In genomic region chr9:35755071-35755470, GRCh38 we compare ENCODE assay signal across 18 cellular contexts. TPM values are rescaled to one million over a fixed set of nuclear protein-coding genes. Genes with fewer than 3 reads are reported as not detected.
DNase-seq lines count a peak whose midpoint lies in the region; ATAC-seq and TF ChIP-seq lines count a peak whose summit lies in the region.
"Had no signal": no experiment of that assay in that cellular context is flagged by ENCODE, and none has a peak within 500 bp of the region (broad histone marks: within the 10 kb centered on the region; RNA-seq: fewer than 3 reads in every experiment).

No MANE protein-coding gene starts in this region.

- no peaks in the 10 kb centered on the region for H3K9me2 ChIP-seq in OCI-LY7 (ENCODE audit: insufficient read depth, low read length)

- no peaks in the 10 kb centered on the region for H4K20me1 ChIP-seq in OCI-LY7 (ENCODE audit: insufficient read depth, low read length)

- H3K27ac Mint-ChIP-seq in activated naive CD8-positive, alpha-beta T cell = no peak overlapping the region
- H3K27ac Mint-ChIP-seq in activated naive CD8-positive, alpha-beta T cell treated with anti-CD3 and anti-CD28 coated beads for 36 hours = no peak overlapping the region
- no peak overlapping the region for H3K27ac Mint-ChIP-seq in stimulated activated memory B cell treated with anti-CD40 and anti-IgM and Interleukin-4, amounts not matched to agents 10 μg/mL and 1 μg/mL and 100 μg/mL, for 72 hours

- H3K27ac ChIP-seq in OCI-LY7 (ENCODE audit: low read depth, low read length, poor library complexity, severe bottlenecking) (peak overlapping the region; percentile 94), psoas muscle (no peak overlapping the region)
- H3K27ac ChIP-seq: C4-2B, HL-60 had no signal

- intact Hi-C loops in OCI-LY7 (cut with micrococcal nuclease; ENCODE audit: unreplicated experiment) (loop anchor here (5.0 kb wide), 1 partner anchor 138 kb away; the partner anchor contains the start of gene CD72), psoas muscle (cut with DNase I) (no loop called here)

- H3K4me3 Mint-ChIP-seq in activated naive CD8-positive, alpha-beta T cell = peak overlapping the region; percentile 96
- no peak overlapping the region for H3K4me3 Mint-ChIP-seq in activated naive CD8-positive, alpha-beta T cell treated with anti-CD3 and anti-CD28 coated beads for 36 hours
- H3K4me3 Mint-ChIP-seq in stimulated activated memory B cell treated with anti-CD40 and anti-IgM and Interleukin-4, amounts not matched to agents 10 μg/mL and 1 μg/mL and 100 μg/mL, for 72 hours = no peak overlapping the region

- H3K36me3 ChIP-seq in OCI-LY7 (ENCODE audit: insufficient read depth, low read length) = peaks cover 22% of the 10 kb centered on the region; the same call in 1 of the 2 replicates
- peaks cover 7 to 59% of the 10 kb centered on the region in 2 donors for H3K36me3 ChIP-seq in psoas muscle (ENCODE audit: insufficient read depth in 1 of 2, low read depth in 1 of 2)

- DNase-seq in activated naive CD8-positive, alpha-beta T cell treated with anti-CD3 and anti-CD28 coated beads for 36 hours = no peak
- no peak for DNase-seq in OCI-LY7 (ENCODE audit: low spot score)
- peak; percentile 56 to 58 for DNase-seq in erythroblast (lab: John Stamatoyannopoulos, UW)
- DNase-seq in KBM-7 = no peak
- DNase-seq in DMS53 treated with DMSO at 0.1 percent for 48 hours (lab: John Stamatoyannopoulos, UW; ENCODE audit: unreplicated experiment) = no peak
- DNase-seq in psoas muscle = no peak
- DNase-seq: Calu3, H7, NCI-H146, NCI-H2081 treated with DMSO at 0.1 percent for 48 hours, NCI-H524 had no signal

- TF ChIP-seq CTCF in OCI-LY7 (conservative IDR thresholded peaks at IDR 0.05; ENCODE audit: low read length) = no peak
- no peak for TF ChIP-seq CTCF in psoas muscle (IDR thresholded peaks at IDR 0.05)

- no peaks in the 10 kb centered on the region for H3K27me3 ChIP-seq in psoas muscle (ENCODE audit: insufficient read depth in 3 of 3, low read length in 2 of 3)

- no peaks in the 10 kb centered on the region for H3K9me3 Mint-ChIP-seq in activated naive CD8-positive, alpha-beta T cell (ENCODE audit: low read depth)
- no peaks in the 10 kb centered on the region for H3K9me3 Mint-ChIP-seq in activated naive CD8-positive, alpha-beta T cell treated with anti-CD3 and anti-CD28 coated beads for 36 hours
- H3K9me3 Mint-ChIP-seq in stimulated activated memory B cell treated with anti-CD40 and anti-IgM and Interleukin-4, amounts not matched to agents 10 μg/mL and 1 μg/mL and 100 μg/mL, for 72 hours = no peaks in the 10 kb centered on the region

- no peaks in the 10 kb centered on the region for H3K27me3 Mint-ChIP-seq in activated naive CD8-positive, alpha-beta T cell
- H3K27me3 Mint-ChIP-seq in activated naive CD8-positive, alpha-beta T cell treated with anti-CD3 and anti-CD28 coated beads for 36 hours = no peaks in the 10 kb centered on the region
- no peaks in the 10 kb centered on the region for H3K27me3 Mint-ChIP-seq in stimulated activated memory B cell treated with anti-CD40 and anti-IgM and Interleukin-4, amounts not matched to agents 10 μg/mL and 1 μg/mL and 100 μg/mL, for 72 hours

- WGBS in psoas muscle, 3 donors = 92 to 99% (median 92%) methylated on average over 4 of the region's 4 CpGs

- peaks cover 10% of the 10 kb centered on the region for H3K36me3 Mint-ChIP-seq in activated naive CD8-positive, alpha-beta T cell
- peaks cover 20% of the 10 kb centered on the region for H3K36me3 Mint-ChIP-seq in activated naive CD8-positive, alpha-beta T cell treated with anti-CD3 and anti-CD28 coated beads for 36 hours
- H3K36me3 Mint-ChIP-seq in stimulated activated memory B cell treated with anti-CD40 and anti-IgM and Interleukin-4, amounts not matched to agents 10 μg/mL and 1 μg/mL and 100 μg/mL, for 72 hours = peaks cover 42% of the 10 kb centered on the region

- peak overlapping the region; percentile 74; the same call in 1 of the 2 replicates for H3K4me2 ChIP-seq in OCI-LY7 (ENCODE audit: low read length)

- peaks cover 50% of the 10 kb centered on the region for H3K4me1 Mint-ChIP-seq in activated naive CD8-positive, alpha-beta T cell (ENCODE audit: low read depth)
- H3K4me1 Mint-ChIP-seq in activated naive CD8-positive, alpha-beta T cell treated with anti-CD3 and anti-CD28 coated beads for 36 hours = peaks cover 33% of the 10 kb centered on the region
- peaks cover 42% of the 10 kb centered on the region for H3K4me1 Mint-ChIP-seq in stimulated activated memory B cell treated with anti-CD40 and anti-IgM and Interleukin-4, amounts not matched to agents 10 μg/mL and 1 μg/mL and 100 μg/mL, for 72 hours

- H3K9me3 ChIP-seq in OCI-LY7 (ENCODE audit: low read length) (no peaks in the 10 kb centered on the region), psoas muscle (no peaks in the 10 kb centered on the region)

- in situ Hi-C loops in KBM-7 (cut with MboI; ENCODE audit: low pct_unique_long_range_greater_than_20kb, low sequenced_read_pairs) = no loop called here

- no peak overlapping the region for H2AFZ ChIP-seq in OCI-LY7 (ENCODE audit: low read length)

- H3K4me1 ChIP-seq in OCI-LY7 (ENCODE audit: insufficient read depth, low read length, poor library complexity, severe bottlenecking) (peaks cover 67% of the 10 kb centered on the region), psoas muscle (peaks cover 27% of the 10 kb centered on the region)

- ATAC-seq in stimulated activated memory B cell treated with anti-CD40 and anti-IgM and Interleukin-4, amounts not matched to agents 10 μg/mL and 1 μg/mL and 100 μg/mL, for 72 hours = no peak
- no peak for ATAC-seq in psoas muscle
- ATAC-seq: Panc1, Right ventricle myocardium inferior had no signal

- peaks cover 24% of the 10 kb centered on the region for H3K79me2 ChIP-seq in OCI-LY7 (ENCODE audit: insufficient read depth, low read depth, low read length)

- POLR2A ChIA-PET in OCI-LY7 (lab: Charles Lee) = interaction anchor here (1.6 kb wide), 1 partner anchor 21 kb away, joined by 4 read pairs; no protein-coding TSS in a partner anchor

- H3K4me3 ChIP-seq in OCI-LY7 (ENCODE audit: low read depth, low read length, poor library complexity, severe bottlenecking) = no peak overlapping the region
- H3K4me3 ChIP-seq in psoas muscle = no peak overlapping the region

- no TSS peak for BruUV-seq in OCI-LY7 (replicated peaks; lab: Mats Ljungman, UMichigan)

- no peak for TF ChIP-seq POLR2A in erythroblast (IDR thresholded peaks at IDR 0.05; ENCODE audit: low read length)

- CTCF ChIA-PET in OCI-LY7 (lab: Charles Lee; ENCODE audit: unreplicated experiment) = no interaction called here

RNA-seq across cellular contexts. Expression of gene MSMP, which starts 1.0 kb away (rescaled TPM):
- total RNA-seq in activated naive CD8-positive, alpha-beta T cell treated with anti-CD3 and anti-CD28 coated beads for 36 hours = under 1 TPM in 1 of 2 experiments, not detected in 1; 0.94 TPM
- 0.67 and 2.3 TPM in 2 replicates for total RNA-seq in OCI-LY7 (2014; rRNA removed; shearing (Covaris generic))
- total RNA-seq in OCI-LY7 (2022) = 4.1 and 4.4 TPM in 2 replicates
- not detected for total RNA-seq in psoas muscle
- 1 to 10 TPM in 1 of 3 donors, under 1 TPM in 1, not detected in 1; 0.16 to 1.2 TPM for polyA plus RNA-seq in psoas muscle
- total RNA-seq: Calu3, G401, H7, Right ventricle myocardium inferior had no signal

RNA-seq across cellular contexts. Expression of gene RGP1, which starts 6.0 kb away (rescaled TPM):
- 10 to 100 TPM; 12.7 to 13.4 TPM for total RNA-seq in activated naive CD8-positive, alpha-beta T cell treated with anti-CD3 and anti-CD28 coated beads for 36 hours
- total RNA-seq in OCI-LY7 (2014; rRNA removed; shearing (Covaris generic)) = 12.3 and 13.5 TPM in 2 replicates
- total RNA-seq in OCI-LY7 (2022) = 27.1 and 31.3 TPM in 2 replicates
- 10 to 100 TPM; 32.3 to 51.0 (median 37.4) TPM for total RNA-seq in psoas muscle
- polyA plus RNA-seq in psoas muscle = 10 to 100 TPM; 10.7 to 34.6 (median 24.0) TPM

RNA-seq across cellular contexts. Expression of gene GBA2, which starts 6.0 kb away (rescaled TPM):
- total RNA-seq in activated naive CD8-positive, alpha-beta T cell treated with anti-CD3 and anti-CD28 coated beads for 36 hours = 10 to 100 TPM; 22.6 to 24.2 TPM
- total RNA-seq in OCI-LY7 (2014; rRNA removed; shearing (Covaris generic)) = 66.0 and 75.4 TPM in 2 replicates
- total RNA-seq in OCI-LY7 (2022) (68.2 and 70.4 TPM in 2 replicates), psoas muscle (10 to 100 TPM; 36.1 to 83.6 (median 50.1) TPM)
- polyA plus RNA-seq in psoas muscle = 100 to 1,000 TPM in 1 of 3 donors, 10 to 100 TPM in 2; 47.0 to 107 (median 47.4) TPM

RNA-seq across cellular contexts. Expression of gene CREB3, which starts 22.6 kb away (rescaled TPM):
- total RNA-seq in activated naive CD8-positive, alpha-beta T cell treated with anti-CD3 and anti-CD28 coated beads for 36 hours = 10 to 100 TPM; 23.7 to 24.5 TPM
- total RNA-seq in OCI-LY7 (2014; rRNA removed; shearing (Covaris generic)) = 16.8 and 18.2 TPM in 2 replicates
- total RNA-seq in OCI-LY7 (2022) (21.9 and 23.0 TPM in 2 replicates), psoas muscle (10 to 100 TPM; 16.1 to 22.4 (median 20.5) TPM)
- 10 to 100 TPM; 20.9 to 55.1 (median 27.8) TPM for polyA plus RNA-seq in psoas muscle

RNA-seq across cellular contexts. Expression of gene TLN1, which starts 23.1 kb away (rescaled TPM):
- total RNA-seq in activated naive CD8-positive, alpha-beta T cell treated with anti-CD3 and anti-CD28 coated beads for 36 hours = 100 to 1,000 TPM; 158 to 169 TPM
- total RNA-seq in OCI-LY7 (2014; rRNA removed; shearing (Covaris generic)) = 87.5 and 98.8 TPM in 2 replicates
- total RNA-seq in OCI-LY7 (2022) (169 and 177 TPM in 2 replicates), psoas muscle (100 to 1,000 TPM; 146 to 212 (median 152) TPM)
- polyA plus RNA-seq in psoas muscle = 100 to 1,000 TPM in 1 of 3 donors, 10 to 100 TPM in 2; 88.2 to 320 (median 96.5) TPM

Comparison
In these comparisons a context has a peak if more than half of its experiments do, and no peak if none do; other contexts are left out.
1. DNase-seq: peak in erythroblast (2 of 2); none in activated naive CD8-positive, alpha-beta T cell treated with anti-CD3 and anti-CD28 coated beads for 36 hours (single experiment), OCI-LY7 (single experiment), KBM-7 (single experiment), DMS53 treated with DMSO at 0.1 percent for 48 hours (single experiment) and psoas muscle (0 of 2).